ENCODE assay signal across 23 cellular contexts in the genomic region with DNA sequence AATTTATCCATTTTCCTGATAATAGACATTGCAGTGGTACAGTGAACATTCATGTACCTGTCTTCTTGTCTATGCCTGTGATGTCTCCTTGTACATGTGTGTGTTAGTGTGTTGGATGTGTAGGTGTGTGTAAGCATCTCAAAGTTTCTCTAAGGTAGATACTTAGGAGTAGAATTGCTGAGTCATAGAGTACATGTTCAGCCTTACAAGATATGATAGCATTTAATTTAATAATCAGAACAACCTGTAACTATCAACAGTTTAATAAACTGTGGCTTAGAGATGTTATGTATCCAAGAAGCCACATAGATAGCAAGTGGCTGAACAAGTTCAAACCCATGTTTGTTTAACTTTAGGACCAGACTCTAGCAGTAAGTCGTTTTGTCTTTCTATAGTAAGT.
"Had no signal": no experiment of that assay in that cellular context is flagged by ENCODE, and none has a peak within 500 bp of the region (broad histone marks: within the 10 kb centered on the region; RNA-seq: fewer than 3 reads in every experiment).

No MANE protein-coding gene starts in this region.

- H3K27me3 Mint-ChIP-seq: activated CD4-positive, alpha-beta memory T cell treated with anti-CD3 and anti-CD28 coated beads for 36 hours; activated CD8-positive, alpha-beta memory T cell treated with anti-CD3 and anti-CD28 coated beads, Interleukin-2, amount 10 ng/mL, durations not matched to agents 7 days and 5 days; naive thymus-derived CD8-positive, alpha-beta T cell; stimulated activated naive CD8-positive, alpha-beta T cell treated with anti-CD3 and anti-CD28 coated beads, Interleukin-15, amount 100 ng/mL, for 72 hours had no signal

- H3K27ac Mint-ChIP-seq: activated CD4-positive, alpha-beta memory T cell treated with anti-CD3 and anti-CD28 coated beads for 36 hours; activated CD8-positive, alpha-beta memory T cell treated with anti-CD3 and anti-CD28 coated beads, Interleukin-2, amount 10 ng/mL, durations not matched to agents 7 days and 5 days; stimulated activated naive CD8-positive, alpha-beta T cell treated with anti-CD3 and anti-CD28 coated beads, Interleukin-15, amount 100 ng/mL, for 72 hours had no signal

- H3K9me3 Mint-ChIP-seq: activated CD4-positive, alpha-beta memory T cell treated with anti-CD3 and anti-CD28 coated beads for 36 hours; mesothelial cell of epicardium; naive thymus-derived CD8-positive, alpha-beta T cell; stimulated activated naive CD8-positive, alpha-beta T cell treated with anti-CD3 and anti-CD28 coated beads, Interleukin-15, amount 100 ng/mL, for 72 hours had no signal

- ATAC-seq: activated CD8-positive, alpha-beta memory T cell treated with anti-CD3 and anti-CD28 coated beads, Interleukin-2, amount 10 ng/mL, durations not matched to agents 7 days and 5 days; gastrocnemius medialis; left ventricle myocardium superior; naive thymus-derived CD8-positive, alpha-beta T cell; stimulated activated naive CD8-positive, alpha-beta T cell treated with anti-CD3 and anti-CD28 coated beads, Interleukin-15, amount 100 ng/mL, for 72 hours had no signal

- H3K4me3 Mint-ChIP-seq: activated CD4-positive, alpha-beta memory T cell treated with anti-CD3 and anti-CD28 coated beads for 36 hours; activated CD8-positive, alpha-beta memory T cell treated with anti-CD3 and anti-CD28 coated beads, Interleukin-2, amount 10 ng/mL, durations not matched to agents 7 days and 5 days; mesothelial cell of epicardium; stimulated activated naive CD8-positive, alpha-beta T cell treated with anti-CD3 and anti-CD28 coated beads, Interleukin-15, amount 100 ng/mL, for 72 hours had no signal

- H3K27ac ChIP-seq: colonic mucosa, esophagus muscularis mucosa, gastrocnemius medialis, ovary, tibial artery had no signal

- H3K27me3 ChIP-seq: colonic mucosa, dorsolateral prefrontal cortex, esophagus muscularis mucosa, gastrocnemius medialis, ovary, tibial artery had no signal

- H3K4me1 ChIP-seq: colonic mucosa, prostate gland, tibial artery had no signal

- H3K4me1 Mint-ChIP-seq: activated CD8-positive, alpha-beta memory T cell treated with anti-CD3 and anti-CD28 coated beads, Interleukin-2, amount 10 ng/mL, durations not matched to agents 7 days and 5 days had no signal

- H3K9me3 ChIP-seq: colonic mucosa, esophagus muscularis mucosa, gastrocnemius medialis, ovary, prostate gland, tibial artery had no signal

- DNase-seq: activated CD4-positive, alpha-beta memory T cell treated with anti-CD3 and anti-CD28 coated beads for 36 hours; activated CD4-positive, alpha-beta T cell treated with anti-CD3 and anti-CD28 coated beads for 48 hours; activated CD8-positive, alpha-beta memory T cell treated with anti-CD3 and anti-CD28 coated beads, Interleukin-2, amount 10 ng/mL, durations not matched to agents 7 days and 5 days; activated effector memory CD4-positive, alpha-beta T cell treated with anti-CD3 and anti-CD28 coated beads, Interleukin-2, amount 50 U/mL, for 16 hours; activated naive CD4-positive, alpha-beta T cell treated with anti-CD3 and anti-CD28 coated beads, Interleukin-2, amount 50 U/mL, for 16 hours; activated T-cell treated with anti-CD3 and anti-CD28 coated beads for 4 hours; amniotic stem cell; colonic mucosa; gastrocnemius medialis; head of caudate nucleus; hypothalamus; left ventricle myocardium superior; mammary epithelial cell; naive thymus-derived CD8-positive, alpha-beta T cell; ovary; stimulated activated CD4-positive, alpha-beta T cell treated with anti-CD3 and anti-CD28 coated beads, Interleukin-4, amount 100 ng/mL, for 4 hours; stimulated activated naive CD8-positive, alpha-beta T cell treated with anti-CD3 and anti-CD28 coated beads, Interleukin-15, amount 100 ng/mL, for 72 hours; T1000; tibial artery had no signal

- H3K36me3 Mint-ChIP-seq: activated CD4-positive, alpha-beta memory T cell treated with anti-CD3 and anti-CD28 coated beads for 36 hours; mesothelial cell of epicardium had no signal

- H3K4me3 ChIP-seq: colonic mucosa, dorsolateral prefrontal cortex, esophagus muscularis mucosa, gastrocnemius medialis, ovary, prostate gland, tibial artery had no signal

- H3K36me3 ChIP-seq: colonic mucosa, esophagus muscularis mucosa, gastrocnemius medialis, ovary, prostate gland, tibial artery had no signal
